Comparison of ENCODE assay signal across 8 cellular contexts in the genomic region with DNA sequence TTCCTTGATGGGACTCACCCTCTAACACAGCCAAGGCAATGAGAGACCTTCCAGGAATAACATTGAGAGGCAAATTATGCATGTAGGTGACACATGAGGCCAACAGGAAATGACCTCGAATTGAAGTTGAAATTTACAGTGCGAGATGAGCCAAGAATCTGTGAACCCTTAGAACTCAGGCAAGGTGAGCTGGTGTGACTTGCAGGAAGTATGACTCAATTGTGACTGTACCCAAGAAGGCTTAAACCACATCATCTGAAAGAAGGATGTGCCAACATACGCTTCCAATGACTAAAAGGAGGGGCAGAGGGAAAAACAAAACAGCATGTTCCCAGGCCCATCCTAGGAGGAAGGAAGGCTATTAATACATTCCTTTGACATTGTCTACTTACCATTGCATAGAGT. TPM values are rescaled to one million over a fixed set of nuclear protein-coding genes. Genes with fewer than 3 reads are reported as not detected.
A peak's percentile ranks its signal among the peaks of the same experiment; 100 is the strongest.
DNase-seq lines count a peak whose midpoint lies in the region; ATAC-seq, FAIRE-seq and TF ChIP-seq lines count a peak whose summit lies in the region.

No MANE protein-coding gene starts in this region.

- no peaks in the 10 kb centered on the region for H3K27me3 Mint-ChIP-seq in activated naive CD4-positive, alpha-beta T cell treated with anti-CD3 and anti-CD28 coated beads for 36 hours (ENCODE audit: low read depth)

- H3K4me1 ChIP-seq in OCI-LY7 (ENCODE audit: insufficient read depth, low read length, poor library complexity, severe bottlenecking) = peaks cover 6% of the 10 kb centered on the region

- POLR2A ChIA-PET in OCI-LY7 (lab: Charles Lee) = interaction anchor here (0.6 kb wide), 1 partner anchor 33 kb away, joined by 4 read pairs; no protein-coding TSS in a partner anchor

- H3K27ac Mint-ChIP-seq in activated naive CD4-positive, alpha-beta T cell treated with anti-CD3 and anti-CD28 coated beads for 36 hours = peak overlapping the region; percentile 97

- no peaks in the 10 kb centered on the region for H3K9me3 ChIP-seq in OCI-LY7 (ENCODE audit: low read length)

- peaks cover 91% of the 10 kb centered on the region for H3K4me1 Mint-ChIP-seq in activated naive CD4-positive, alpha-beta T cell treated with anti-CD3 and anti-CD28 coated beads for 36 hours (ENCODE audit: low read depth)

- TF ChIP-seq CTCF in OCI-LY7 (conservative IDR thresholded peaks at IDR 0.05; ENCODE audit: low read length) = no peak

- no peaks in the 10 kb centered on the region for H3K9me2 ChIP-seq in OCI-LY7 (ENCODE audit: insufficient read depth, low read length)

- H3K36me3 Mint-ChIP-seq in activated naive CD4-positive, alpha-beta T cell treated with anti-CD3 and anti-CD28 coated beads for 36 hours (ENCODE audit: low read depth) = peaks cover 4% of the 10 kb centered on the region

- H3K79me2 ChIP-seq in OCI-LY7 (ENCODE audit: insufficient read depth, low read depth, low read length) = no peaks in the 10 kb centered on the region

- H4K20me1 ChIP-seq in OCI-LY7 (ENCODE audit: insufficient read depth, low read length) = no peaks in the 10 kb centered on the region

- H3K4me2 ChIP-seq in OCI-LY7 (ENCODE audit: low read length) = no peak overlapping the region

- no peak for FAIRE-seq in GM12891 (lab: Jason Lieb, UNC)

- peaks cover 4% of the 10 kb centered on the region for H3K9me3 Mint-ChIP-seq in activated naive CD4-positive, alpha-beta T cell treated with anti-CD3 and anti-CD28 coated beads for 36 hours

- H2AFZ ChIP-seq in OCI-LY7 (ENCODE audit: low read length) = no peak overlapping the region

- H3K4me3 Mint-ChIP-seq in activated naive CD4-positive, alpha-beta T cell treated with anti-CD3 and anti-CD28 coated beads for 36 hours = no peak overlapping the region

- no peak overlapping the region for H3K27ac ChIP-seq in OCI-LY7 (ENCODE audit: low read depth, low read length, poor library complexity, severe bottlenecking)

- intact Hi-C loops in activated naive CD4-positive, alpha-beta T cell treated with anti-CD3 and anti-CD28 coated beads for 36 hours (cut with micrococcal nuclease) = loop anchor here (1.0 kb wide), 6 partner anchors 9 to 53 kb away; no protein-coding TSS in a partner anchor
- intact Hi-C loops in OCI-LY7 (cut with micrococcal nuclease; ENCODE audit: unreplicated experiment) = no loop called here

- DNase-seq in GM12891 (ENCODE audit: insufficient read length, low spot score) (no peak), NOMO-1 (lab: John Stamatoyannopoulos, UW; ENCODE audit: unreplicated experiment in 2 of 2) (peak; percentile 64 to 91), iris pigment epithelial cell (ENCODE audit: low read depth) (peak; percentile 74), NCI-H2227 treated with DMSO at 0.1 percent for 48 hours (lab: John Stamatoyannopoulos, UW) (no peak), OCI-LY7 (ENCODE audit: low spot score) (no peak)
- peak; percentile 78 for DNase-seq in activated naive CD4-positive, alpha-beta T cell treated with anti-CD3 and anti-CD28 coated beads for 36 hours
- no peak for DNase-seq in stimulated activated naive CD8-positive, alpha-beta T cell treated with anti-CD3 and anti-CD28 coated beads, Interleukin-15, Interleukin-2, amounts not matched to agents 100 U/mL and 50 U/mL, for 24 hours

- H3K4me3 ChIP-seq in OCI-LY7 (ENCODE audit: low read depth, low read length, poor library complexity, severe bottlenecking) = no peak overlapping the region

- no peak for TF ChIP-seq POLR2A in GM12891 (IDR thresholded peaks at IDR 0.05; ENCODE audit: low read depth, low read length)

- no peaks in the 10 kb centered on the region for H3K36me3 ChIP-seq in OCI-LY7 (ENCODE audit: insufficient read depth, low read length)

- CTCF ChIA-PET in activated naive CD4-positive, alpha-beta T cell treated with anti-CD3 and anti-CD28 coated beads for 36 hours (lab: Charles Lee) = interaction anchor here (0.6 to 1.5 kb wide), 6 partner anchors 9 to 54 kb away, joined by 3 to 12 read pairs (median 6); no protein-coding TSS in a partner anchor
- CTCF ChIA-PET in OCI-LY7 (lab: Charles Lee; ENCODE audit: unreplicated experiment) = no interaction called here

- BruUV-seq in OCI-LY7 (replicated peaks; lab: Mats Ljungman, UMichigan) = no TSS peak

- ATAC-seq in stimulated activated naive CD8-positive, alpha-beta T cell treated with anti-CD3 and anti-CD28 coated beads, Interleukin-15, Interleukin-2, amounts not matched to agents 100 U/mL and 50 U/mL, for 24 hours = peak; percentile 97
- ATAC-seq in GM18520 (IDR thresholded peaks at IDR 0.05; ENCODE audit: unreplicated experiment) = no peak

TF ChIP-seq in GM12891, 5 proteins besides CTCF, POLR2A, EP300 and RAD21:
- TF ChIP-seq PAX5 (IDR thresholded peaks at IDR 0.05; ENCODE audit: insufficient read depth, low read length, severe bottlenecking) = no peak
- no peak for TF ChIP-seq SPI1 (IDR thresholded peaks at IDR 0.05; ENCODE audit: low read depth, low read length)
- peak; percentile 40; the same call in 1 of the 2 replicates for TF ChIP-seq POU2F2 (IDR thresholded peaks at IDR 0.05; ENCODE audit: low read depth, low read length)
- TF ChIP-seq TAF1 (IDR thresholded peaks at IDR 0.05; ENCODE audit: low read depth, low read length) = no peak
- no peak for TF ChIP-seq POLR2AphosphoS5 (IDR thresholded peaks at IDR 0.05; ENCODE audit: low read depth, low read length)

RNA-seq across cellular contexts. Expression of a gene that starts 44.8 kb away (rescaled TPM):
- 15.5 TPM for polyA plus RNA-seq in GM12891 (2012; ENCODE audit: low read depth, missing spikeins)
- total RNA-seq in activated naive CD4-positive, alpha-beta T cell treated with anti-CD3 and anti-CD28 coated beads for 36 hours = 10 to 100 TPM; 58.7 to 60.0 TPM
- total RNA-seq in OCI-LY7 (2014; rRNA removed; shearing (Covaris generic)) = 13.3 and 14.3 TPM in 2 replicates
- 20.1 and 21.1 TPM in 2 replicates for total RNA-seq in OCI-LY7 (2022)

RNA-seq across cellular contexts. Expression of a gene that starts 55.5 kb away (rescaled TPM):
- polyA plus RNA-seq in GM12891 (2012; ENCODE audit: low read depth, missing spikeins) = 34.1 TPM
- 10 to 100 TPM; 67.8 to 70.7 TPM for total RNA-seq in activated naive CD4-positive, alpha-beta T cell treated with anti-CD3 and anti-CD28 coated beads for 36 hours
- total RNA-seq in OCI-LY7 (2014; rRNA removed; shearing (Covaris generic)) = 15.0 and 20.0 TPM in 2 replicates
- 54.5 and 62.8 TPM in 2 replicates for total RNA-seq in OCI-LY7 (2022)

Comparison
In these comparisons a context has a peak if more than half of its experiments do, and no peak if none do; other contexts are left out.
1. DNase-seq: peak in NOMO-1 (2 of 2), activated naive CD4-positive, alpha-beta T cell treated with anti-CD3 and anti-CD28 coated beads for 36 hours (single experiment) and iris pigment epithelial cell (single experiment); none in GM12891 (single experiment), stimulated activated naive CD8-positive, alpha-beta T cell treated with anti-CD3 and anti-CD28 coated beads, Interleukin-15, Interleukin-2, amounts not matched to agents 100 U/mL and 50 U/mL, for 24 hours (single experiment), NCI-H2227 treated with DMSO at 0.1 percent for 48 hours (single experiment) and OCI-LY7 (single experiment).